ENCODE assay signal across 1 cellular context in the genomic region with DNA sequence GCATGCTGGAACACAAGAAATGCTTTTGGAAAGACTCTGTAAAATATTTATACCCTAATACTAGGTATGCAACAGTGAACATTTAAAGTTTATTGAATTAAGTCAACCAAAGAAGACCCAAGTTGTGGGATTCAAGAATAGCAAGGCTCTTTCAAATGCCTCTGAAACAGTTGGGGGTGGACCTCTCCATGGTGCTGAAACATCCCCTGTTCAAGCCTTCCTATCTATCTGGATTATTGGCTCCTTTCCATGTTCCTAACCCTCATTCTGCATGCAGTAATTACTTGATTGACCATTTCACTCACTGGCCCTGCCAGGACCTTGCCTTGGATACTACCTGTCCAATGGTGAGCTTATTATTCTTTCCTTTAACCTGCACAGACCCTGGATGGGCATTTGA.
TF ChIP-seq lines count a peak whose summit lies in the region.

No MANE protein-coding gene starts in this region.

TF ChIP-seq in endothelial cell of umbilical vein, 7 proteins besides CTCF, POLR2A, EP300 and RAD21 (continued from another document):
- TF ChIP-seq POLR2AphosphoS5 (IDR thresholded peaks at IDR 0.05; ENCODE audit: insufficient read depth, low read depth, low read length), result no peak
